ENCODE assay signal across 9 cellular contexts in the genomic region with DNA sequence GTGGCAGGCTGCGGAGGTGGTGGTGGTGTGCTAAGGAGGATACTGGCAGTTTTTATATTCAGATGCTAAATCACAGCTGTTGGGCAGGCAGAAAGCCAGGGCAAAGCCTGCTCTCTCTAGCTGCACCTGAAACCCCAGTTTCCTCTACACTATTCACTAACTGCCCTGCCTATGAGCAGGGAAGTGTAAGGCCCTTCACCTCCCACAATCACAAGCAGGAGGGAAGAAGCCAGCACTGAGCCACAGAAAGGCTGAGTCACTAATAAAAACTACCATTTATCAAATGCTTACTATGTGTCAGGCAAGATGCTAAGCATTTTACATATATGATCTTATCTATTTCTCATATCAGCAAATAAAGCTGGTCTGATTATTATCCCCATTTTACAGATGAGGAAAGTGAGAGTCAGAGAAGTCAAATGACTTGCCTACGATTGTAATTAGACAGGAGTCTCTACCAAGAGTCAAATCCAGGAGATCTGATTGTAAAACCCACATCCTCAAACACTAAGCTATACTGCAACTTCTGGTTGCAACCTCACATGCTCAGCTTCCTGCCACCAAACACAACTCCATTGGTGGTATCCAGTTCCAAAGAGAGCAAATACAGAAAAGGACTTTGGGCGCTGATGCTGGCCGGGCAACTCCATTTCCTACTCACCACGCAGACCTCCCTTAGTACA. TPM values are rescaled to one million over a fixed set of nuclear protein-coding genes. Genes with fewer than 3 reads are reported as not detected.
DNase-seq lines count a peak whose midpoint lies in the region; ATAC-seq and TF ChIP-seq lines count a peak whose summit lies in the region.
"Had no signal": no experiment of that assay in that cellular context is flagged by ENCODE, and none has a peak within 500 bp of the region (broad histone marks: within the 10 kb centered on the region; RNA-seq: fewer than 3 reads in every experiment).

No MANE protein-coding gene starts in this region.

- no peak for TF ChIP-seq POLR2A in thyroid gland (IDR thresholded peaks at IDR 0.05)

- no peak for TF ChIP-seq CTCF in CD4-positive, alpha-beta T cell (IDR thresholded peaks at IDR 0.05)
- no peak for TF ChIP-seq CTCF in heart right ventricle (IDR thresholded peaks at IDR 0.05)
- no peak for TF ChIP-seq CTCF in thyroid gland (IDR thresholded peaks at IDR 0.05)

- H3K36me3 Mint-ChIP-seq in CD4-positive, alpha-beta T cell (ENCODE audit: low read depth), result no peaks in the 10 kb centered on the region
- peaks cover 10% of the 10 kb centered on the region for H3K36me3 Mint-ChIP-seq in activated CD4-positive, alpha-beta T cell treated with anti-CD3 and anti-CD28 coated beads, Interleukin-2, amount 10 ng/mL, durations not matched to agents 7 days and 5 days (ENCODE audit: low read depth)
- H3K36me3 Mint-ChIP-seq: brain had no signal

- peak overlapping the region; percentile 75 for H3K27ac Mint-ChIP-seq in CD4-positive, alpha-beta T cell
- H3K27ac Mint-ChIP-seq in activated CD4-positive, alpha-beta T cell treated with anti-CD3 and anti-CD28 coated beads, Interleukin-2, amount 10 ng/mL, durations not matched to agents 7 days and 5 days, result peak overlapping the region; percentile 85

- H3K4me3 Mint-ChIP-seq in CD4-positive, alpha-beta T cell, result peak overlapping the region; percentile 16
- H3K4me3 Mint-ChIP-seq in activated CD4-positive, alpha-beta T cell treated with anti-CD3 and anti-CD28 coated beads, Interleukin-2, amount 10 ng/mL, durations not matched to agents 7 days and 5 days, result peak overlapping the region; percentile 13
- H3K4me3 Mint-ChIP-seq: brain had no signal

- no peaks in the 10 kb centered on the region for H3K27me3 Mint-ChIP-seq in CD4-positive, alpha-beta T cell
- H3K27me3 Mint-ChIP-seq in activated CD4-positive, alpha-beta T cell treated with anti-CD3 and anti-CD28 coated beads, Interleukin-2, amount 10 ng/mL, durations not matched to agents 7 days and 5 days, result no peaks in the 10 kb centered on the region

- no peaks in the 10 kb centered on the region for H3K36me3 ChIP-seq in heart right ventricle
- H3K36me3 ChIP-seq in thyroid gland, result no peaks in the 10 kb centered on the region

- ATAC-seq in CD4-positive, alpha-beta T cell (ENCODE audit: poor library complexity), result peak; percentile 94
- ATAC-seq in HG02571 (IDR thresholded peaks at IDR 0.05; ENCODE audit: unreplicated experiment), result peak; percentile 56
- peak in 6 of 8 donors; percentile 17 to 67 (median 56) for ATAC-seq in heart right ventricle
- ATAC-seq in HG02885 (IDR thresholded peaks at IDR 0.05; ENCODE audit: poor library complexity, unreplicated experiment), result no peak
- no peak for ATAC-seq in GM18858 (IDR thresholded peaks at IDR 0.05; ENCODE audit: unreplicated experiment)
- ATAC-seq in GM21717 (IDR thresholded peaks at IDR 0.05; ENCODE audit: unreplicated experiment), result no peak

- intact Hi-C loops in CD4-positive, alpha-beta T cell (cut with DNase I, micrococcal nuclease), result loop anchor here in 1 of 2 experiments (1.0 to 5.0 kb wide), 3 partner anchors 18 to 45 kb away; partner anchors contain the start of gene IL6ST
- intact Hi-C loops in heart right ventricle (cut with DNase I) (no loop called here), thyroid gland (cut with DNase I) (no loop called here)

- DNase-seq in CD4-positive, alpha-beta T cell, result peak in 4 of 10 experiments; percentile 13 to 43 (median 28)
- peak; percentile 70 for DNase-seq in activated CD4-positive, alpha-beta T cell treated with anti-CD3 and anti-CD28 coated beads, Interleukin-2, amount 10 ng/mL, durations not matched to agents 7 days and 5 days
- DNase-seq in heart right ventricle, result peak in 1 of 2 donors; percentile 11
- DNase-seq in thyroid gland, result no peak

- POLR2A ChIA-PET in CD4-positive, alpha-beta T cell (lab: Charles Lee), result interaction anchor here (0.5 to 3.5 kb wide), 31 partner anchors 9 to 403 kb away, joined by 3 to 114 read pairs (median 5); partner anchors contain the start of gene IL6ST
- POLR2A ChIA-PET in activated CD4-positive, alpha-beta T cell treated with anti-CD3 and anti-CD28 coated beads, Interleukin-2, amount 10 ng/mL, durations not matched to agents 7 days and 5 days (lab: Charles Lee), result interaction anchor here (0.7 to 0.9 kb wide), 2 partner anchors 14 to 54 kb away, joined by 3 read pairs; no protein-coding TSS in a partner anchor

- 87 to 90% methylated on average over 5 of the region's 5 CpGs for WGBS in heart right ventricle, 2 donors
- WGBS in thyroid gland, 2 donors, result 84 to 98% methylated on average over 5 of the region's 5 CpGs

- H3K9me3 ChIP-seq in CD4-positive, alpha-beta T cell (ENCODE audit: control insufficient read depth, low read length), result no peaks in the 10 kb centered on the region
- H3K9me3 ChIP-seq in heart right ventricle (no peaks in the 10 kb centered on the region), thyroid gland (no peaks in the 10 kb centered on the region)

- H3K4me1 ChIP-seq in heart right ventricle (peaks cover 0 to 22% (median 4%) of the 10 kb centered on the region in 9 donors), thyroid gland (peaks cover 0 to 9% of the 10 kb centered on the region in 2 donors)

- H3K27me3 ChIP-seq in CD4-positive, alpha-beta T cell (ENCODE audit: control insufficient read depth, insufficient read depth, low read length), result no peaks in the 10 kb centered on the region
- H3K27me3 ChIP-seq in heart right ventricle (no peaks in the 10 kb centered on the region), thyroid gland (no peaks in the 10 kb centered on the region)

- H3K27ac ChIP-seq in CD4-positive, alpha-beta T cell (ENCODE audit: low read depth, low read length), result peak overlapping the region; percentile 29
- H3K27ac ChIP-seq in heart right ventricle (peak overlapping the region in 4 of 10 donors; percentile 12 to 48 (median 27)), thyroid gland (no peak overlapping the region)

- H3K4me1 Mint-ChIP-seq in CD4-positive, alpha-beta T cell (ENCODE audit: low read depth), result peaks cover 43% of the 10 kb centered on the region
- H3K4me1 Mint-ChIP-seq in activated CD4-positive, alpha-beta T cell treated with anti-CD3 and anti-CD28 coated beads, Interleukin-2, amount 10 ng/mL, durations not matched to agents 7 days and 5 days, result peaks cover 38% of the 10 kb centered on the region
- H3K4me1 Mint-ChIP-seq: brain had no signal

- CTCF ChIA-PET in CD4-positive, alpha-beta T cell (lab: Charles Lee), result interaction anchor here (0.7 to 1.2 kb wide), 3 partner anchors 10 to 77 kb away, joined by 3 read pairs; no protein-coding TSS in a partner anchor
- CTCF ChIA-PET in activated CD4-positive, alpha-beta T cell treated with anti-CD3 and anti-CD28 coated beads, Interleukin-2, amount 10 ng/mL, durations not matched to agents 7 days and 5 days (lab: Charles Lee), result interaction anchor here (0.6 to 3.4 kb wide), 7 partner anchors 9 to 36 kb away, joined by 3 to 17 read pairs (median 7); partner anchors contain the start of gene IL6ST

- H3K4me3 ChIP-seq in heart right ventricle (no peak overlapping the region), thyroid gland (replicated peaks in 1 of 3) (no peak overlapping the region)

- no peaks in the 10 kb centered on the region for H3K9me3 Mint-ChIP-seq in CD4-positive, alpha-beta T cell
- peaks cover 6% of the 10 kb centered on the region for H3K9me3 Mint-ChIP-seq in activated CD4-positive, alpha-beta T cell treated with anti-CD3 and anti-CD28 coated beads, Interleukin-2, amount 10 ng/mL, durations not matched to agents 7 days and 5 days

RNA-seq across cellular contexts. Expression of gene IL6ST, which starts 17.7 kb away (rescaled TPM):
- 100 to 1,000 TPM; 377 to 404 TPM for total RNA-seq in CD4-positive, alpha-beta T cell
- total RNA-seq in activated CD4-positive, alpha-beta T cell treated with anti-CD3 and anti-CD28 coated beads, Interleukin-2, amount 10 ng/mL, durations not matched to agents 7 days and 5 days, result 100 to 1,000 TPM; 117 to 130 TPM
- total RNA-seq in heart right ventricle (100 to 1,000 TPM in 9 of 10 donors, 10 to 100 TPM in 1; 99.9 to 190 (median 140) TPM), thyroid gland (100 to 1,000 TPM; 280 to 550 (median 359) TPM)
- polyA plus RNA-seq in heart right ventricle, result 10 to 100 TPM; 23.7 to 43.6 TPM

Comparison
In these comparisons a context has a peak if more than half of its experiments do, and no peak if none do; other contexts are left out.
1. ATAC-seq: peak in CD4-positive, alpha-beta T cell (single experiment), HG02571 (single experiment) and heart right ventricle (6 of 8); none in HG02885 (single experiment), GM18858 (single experiment) and GM21717 (single experiment).